In genomic region chr1:150551784-150552691, GRCh38 we compare ENCODE assay signal across 1 cellular context.
A peak's percentile ranks its signal among the peaks of the same experiment; 100 is the strongest.
TF ChIP-seq lines count a peak whose summit lies in the region.

No MANE protein-coding gene starts in this region.

TF ChIP-seq in K562, 482 proteins besides CTCF, POLR2A, EP300 and RAD21 (continued from another document and continues in another):
- TF ChIP-seq, protein P1, sequence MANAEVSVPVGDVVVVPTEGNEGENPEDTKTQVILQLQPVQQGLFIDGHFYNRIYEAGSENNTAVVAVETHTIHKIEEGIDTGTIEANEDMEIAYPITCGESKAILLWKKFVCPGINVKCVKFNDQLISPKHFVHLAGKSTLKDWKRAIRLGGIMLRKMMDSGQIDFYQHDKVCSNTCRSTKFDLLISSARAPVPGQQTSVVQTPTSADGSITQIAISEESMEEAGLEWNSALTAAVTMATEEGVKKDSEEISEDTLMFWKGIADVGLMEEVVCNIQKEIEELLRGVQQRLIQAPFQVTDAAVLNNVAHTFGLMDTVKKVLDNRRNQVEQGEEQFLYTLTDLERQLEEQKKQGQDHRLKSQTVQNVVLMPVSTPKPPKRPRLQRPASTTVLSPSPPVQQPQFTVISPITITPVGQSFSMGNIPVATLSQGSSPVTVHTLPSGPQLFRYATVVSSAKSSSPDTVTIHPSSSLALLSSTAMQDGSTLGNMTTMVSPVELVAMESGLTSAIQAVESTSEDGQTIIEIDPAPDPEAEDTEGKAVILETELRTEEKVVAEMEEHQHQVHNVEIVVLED (CRISPR knock-in tag; IDR thresholded peaks at IDR 0.05), result no peak
- TF ChIP-seq ZNF134 (CRISPR knock-in tag; conservative IDR thresholded peaks at IDR 0.05) (no peak), RFX7 (CRISPR knock-in tag; IDR thresholded peaks at IDR 0.05) (no peak), SMARCE1 (IDR thresholded peaks at IDR 0.05) (peak; percentile 89), ARID3B (CRISPR knock-in tag; IDR thresholded peaks at IDR 0.05; ENCODE audit: borderline replicate concordance) (no peak), RFX1 (IDR thresholded peaks at IDR 0.05) (no peak), UBTF (IDR thresholded peaks at IDR 0.05; ENCODE audit: borderline replicate concordance in 1 of 2, low read depth in 2 of 2, low read length in 2 of 2) (peak in 1 of 2 experiments; percentile 56; a peak in 1 of 4 replicates), RBFOX2 (IDR thresholded peaks at IDR 0.05; ENCODE audit: low read depth, low read length) (peak; percentile 17; the same call in 1 of the 2 replicates), CXXC5 (CRISPR knock-in tag; IDR thresholded peaks at IDR 0.05) (peak; percentile 52; the same call in 1 of the 2 replicates), BRCA1 (IDR thresholded peaks at IDR 0.05) (no peak), BRCA1 (CRISPR knock-in tag; IDR thresholded peaks at IDR 0.05) (no peak), KDM5B (IDR thresholded peaks at IDR 0.05; ENCODE audit: insufficient replicate concordance, low read depth, low read length) (peak; percentile 29), TRIM24 (IDR thresholded peaks at IDR 0.05) (peak; percentile 21 to 59; a peak in 3 of 4 replicates), BRD4 (IDR thresholded peaks at IDR 0.05) (no peak), DPF2 (IDR thresholded peaks at IDR 0.05) (peak; percentile 90), RBM14 (IDR thresholded peaks at IDR 0.05; ENCODE audit: borderline replicate concordance, insufficient read depth, low read depth, low read length) (no peak), TGIF2 (CRISPR knock-in tag; IDR thresholded peaks at IDR 0.05) (no peak), SMAD3 (CRISPR knock-in tag; conservative IDR thresholded peaks at IDR 0.05) (no peak), ZNF224 (CRISPR knock-in tag; IDR thresholded peaks at IDR 0.05) (no peak), NR2F6 (CRISPR knock-in tag; IDR thresholded peaks at IDR 0.05) (no peak), MED1 (CRISPR knock-in tag; IDR thresholded peaks at IDR 0.05; ENCODE audit: borderline replicate concordance) (no peak), TOE1 (IDR thresholded peaks at IDR 0.05; ENCODE audit: borderline replicate concordance) (peak; percentile 37; the same call in 1 of the 2 replicates), TOE1 (CRISPR knock-in tag; IDR thresholded peaks at IDR 0.05; ENCODE audit: borderline replicate concordance, low read depth) (no peak), TAF9B (IDR thresholded peaks at IDR 0.05; ENCODE audit: partially characterized antibody) (no peak), ZBTB12 (CRISPR knock-in tag; IDR thresholded peaks at IDR 0.05) (no peak), MTA1 (IDR thresholded peaks at IDR 0.05; ENCODE audit: borderline replicate concordance) (no peak; the same call in 1 of the 2 replicates), ZNF212 (CRISPR knock-in tag; IDR thresholded peaks at IDR 0.05) (no peak), SFPQ (IDR thresholded peaks at IDR 0.05; ENCODE audit: low read depth, low read length) (no peak), HSF4 (CRISPR knock-in tag; IDR thresholded peaks at IDR 0.05; ENCODE audit: borderline replicate concordance) (no peak), GTF2E2 (tag; IDR thresholded peaks at IDR 0.05) (no peak), CEBPG (CRISPR knock-in tag; IDR thresholded peaks at IDR 0.05) (peak; percentile 97), CEBPG (tag; conservative IDR thresholded peaks at IDR 0.05 in 1 of 2, IDR thresholded peaks at IDR 0.05 in 1 of 2) (peak; percentile 96), ARHGAP35 (IDR thresholded peaks at IDR 0.05; ENCODE audit: partially characterized antibody) (no peak), RAD51 (IDR thresholded peaks at IDR 0.05; ENCODE audit: borderline replicate concordance, low read depth) (no peak), SP2 (IDR thresholded peaks at IDR 0.05; ENCODE audit: extremely low read depth, low read depth, low read length, poor library complexity, severe bottlenecking) (no peak)
- TF ChIP-seq, protein P2, sequence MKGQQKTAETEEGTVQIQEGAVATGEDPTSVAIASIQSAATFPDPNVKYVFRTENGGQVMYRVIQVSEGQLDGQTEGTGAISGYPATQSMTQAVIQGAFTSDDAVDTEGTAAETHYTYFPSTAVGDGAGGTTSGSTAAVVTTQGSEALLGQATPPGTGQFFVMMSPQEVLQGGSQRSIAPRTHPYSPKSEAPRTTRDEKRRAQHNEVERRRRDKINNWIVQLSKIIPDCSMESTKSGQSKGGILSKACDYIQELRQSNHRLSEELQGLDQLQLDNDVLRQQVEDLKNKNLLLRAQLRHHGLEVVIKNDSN (CRISPR knock-in tag; IDR thresholded peaks at IDR 0.05), result no peak
- TF ChIP-seq, protein P3, sequence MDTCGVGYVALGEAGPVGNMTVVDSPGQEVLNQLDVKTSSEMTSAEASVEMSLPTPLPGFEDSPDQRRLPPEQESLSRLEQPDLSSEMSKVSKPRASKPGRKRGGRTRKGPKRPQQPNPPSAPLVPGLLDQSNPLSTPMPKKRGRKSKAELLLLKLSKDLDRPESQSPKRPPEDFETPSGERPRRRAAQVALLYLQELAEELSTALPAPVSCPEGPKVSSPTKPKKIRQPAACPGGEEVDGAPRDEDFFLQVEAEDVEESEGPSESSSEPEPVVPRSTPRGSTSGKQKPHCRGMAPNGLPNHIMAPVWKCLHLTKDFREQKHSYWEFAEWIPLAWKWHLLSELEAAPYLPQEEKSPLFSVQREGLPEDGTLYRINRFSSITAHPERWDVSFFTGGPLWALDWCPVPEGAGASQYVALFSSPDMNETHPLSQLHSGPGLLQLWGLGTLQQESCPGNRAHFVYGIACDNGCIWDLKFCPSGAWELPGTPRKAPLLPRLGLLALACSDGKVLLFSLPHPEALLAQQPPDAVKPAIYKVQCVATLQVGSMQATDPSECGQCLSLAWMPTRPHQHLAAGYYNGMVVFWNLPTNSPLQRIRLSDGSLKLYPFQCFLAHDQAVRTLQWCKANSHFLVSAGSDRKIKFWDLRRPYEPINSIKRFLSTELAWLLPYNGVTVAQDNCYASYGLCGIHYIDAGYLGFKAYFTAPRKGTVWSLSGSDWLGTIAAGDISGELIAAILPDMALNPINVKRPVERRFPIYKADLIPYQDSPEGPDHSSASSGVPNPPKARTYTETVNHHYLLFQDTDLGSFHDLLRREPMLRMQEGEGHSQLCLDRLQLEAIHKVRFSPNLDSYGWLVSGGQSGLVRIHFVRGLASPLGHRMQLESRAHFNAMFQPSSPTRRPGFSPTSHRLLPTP (IDR thresholded peaks at IDR 0.05; ENCODE audit: borderline replicate concordance, extremely low read depth, insufficient read length), result no peak
- TF ChIP-seq, protein P4, sequence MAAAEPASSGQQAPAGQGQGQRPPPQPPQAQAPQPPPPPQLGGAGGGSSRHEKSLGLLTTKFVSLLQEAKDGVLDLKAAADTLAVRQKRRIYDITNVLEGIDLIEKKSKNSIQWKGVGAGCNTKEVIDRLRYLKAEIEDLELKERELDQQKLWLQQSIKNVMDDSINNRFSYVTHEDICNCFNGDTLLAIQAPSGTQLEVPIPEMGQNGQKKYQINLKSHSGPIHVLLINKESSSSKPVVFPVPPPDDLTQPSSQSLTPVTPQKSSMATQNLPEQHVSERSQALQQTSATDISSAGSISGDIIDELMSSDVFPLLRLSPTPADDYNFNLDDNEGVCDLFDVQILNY (CRISPR knock-in tag; IDR thresholded peaks at IDR 0.05), result no peak
- TF ChIP-seq, protein P5, sequence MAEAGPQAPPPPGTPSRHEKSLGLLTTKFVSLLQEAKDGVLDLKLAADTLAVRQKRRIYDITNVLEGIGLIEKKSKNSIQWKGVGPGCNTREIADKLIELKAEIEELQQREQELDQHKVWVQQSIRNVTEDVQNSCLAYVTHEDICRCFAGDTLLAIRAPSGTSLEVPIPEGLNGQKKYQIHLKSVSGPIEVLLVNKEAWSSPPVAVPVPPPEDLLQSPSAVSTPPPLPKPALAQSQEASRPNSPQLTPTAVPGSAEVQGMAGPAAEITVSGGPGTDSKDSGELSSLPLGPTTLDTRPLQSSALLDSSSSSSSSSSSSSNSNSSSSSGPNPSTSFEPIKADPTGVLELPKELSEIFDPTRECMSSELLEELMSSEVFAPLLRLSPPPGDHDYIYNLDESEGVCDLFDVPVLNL (CRISPR knock-in tag; IDR thresholded peaks at IDR 0.05; ENCODE audit: low read depth), result no peak
- TF ChIP-seq, protein P6, sequence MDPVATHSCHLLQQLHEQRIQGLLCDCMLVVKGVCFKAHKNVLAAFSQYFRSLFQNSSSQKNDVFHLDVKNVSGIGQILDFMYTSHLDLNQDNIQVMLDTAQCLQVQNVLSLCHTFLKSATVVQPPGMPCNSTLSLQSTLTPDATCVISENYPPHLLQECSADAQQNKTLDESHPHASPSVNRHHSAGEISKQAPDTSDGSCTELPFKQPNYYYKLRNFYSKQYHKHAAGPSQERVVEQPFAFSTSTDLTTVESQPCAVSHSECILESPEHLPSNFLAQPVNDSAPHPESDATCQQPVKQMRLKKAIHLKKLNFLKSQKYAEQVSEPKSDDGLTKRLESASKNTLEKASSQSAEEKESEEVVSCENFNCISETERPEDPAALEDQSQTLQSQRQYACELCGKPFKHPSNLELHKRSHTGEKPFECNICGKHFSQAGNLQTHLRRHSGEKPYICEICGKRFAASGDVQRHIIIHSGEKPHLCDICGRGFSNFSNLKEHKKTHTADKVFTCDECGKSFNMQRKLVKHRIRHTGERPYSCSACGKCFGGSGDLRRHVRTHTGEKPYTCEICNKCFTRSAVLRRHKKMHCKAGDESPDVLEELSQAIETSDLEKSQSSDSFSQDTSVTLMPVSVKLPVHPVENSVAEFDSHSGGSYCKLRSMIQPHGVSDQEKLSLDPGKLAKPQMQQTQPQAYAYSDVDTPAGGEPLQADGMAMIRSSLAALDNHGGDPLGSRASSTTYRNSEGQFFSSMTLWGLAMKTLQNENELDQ (CRISPR knock-in tag; IDR thresholded peaks at IDR 0.05; ENCODE audit: borderline replicate concordance), result no peak
- TF ChIP-seq, protein P7, sequence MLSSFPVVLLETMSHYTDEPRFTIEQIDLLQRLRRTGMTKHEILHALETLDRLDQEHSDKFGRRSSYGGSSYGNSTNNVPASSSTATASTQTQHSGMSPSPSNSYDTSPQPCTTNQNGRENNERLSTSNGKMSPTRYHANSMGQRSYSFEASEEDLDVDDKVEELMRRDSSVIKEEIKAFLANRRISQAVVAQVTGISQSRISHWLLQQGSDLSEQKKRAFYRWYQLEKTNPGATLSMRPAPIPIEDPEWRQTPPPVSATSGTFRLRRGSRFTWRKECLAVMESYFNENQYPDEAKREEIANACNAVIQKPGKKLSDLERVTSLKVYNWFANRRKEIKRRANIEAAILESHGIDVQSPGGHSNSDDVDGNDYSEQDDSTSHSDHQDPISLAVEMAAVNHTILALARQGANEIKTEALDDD (IDR thresholded peaks at IDR 0.05), result peak; percentile 54; the same call in 1 of the 2 replicates
- TF ChIP-seq, protein P8, sequence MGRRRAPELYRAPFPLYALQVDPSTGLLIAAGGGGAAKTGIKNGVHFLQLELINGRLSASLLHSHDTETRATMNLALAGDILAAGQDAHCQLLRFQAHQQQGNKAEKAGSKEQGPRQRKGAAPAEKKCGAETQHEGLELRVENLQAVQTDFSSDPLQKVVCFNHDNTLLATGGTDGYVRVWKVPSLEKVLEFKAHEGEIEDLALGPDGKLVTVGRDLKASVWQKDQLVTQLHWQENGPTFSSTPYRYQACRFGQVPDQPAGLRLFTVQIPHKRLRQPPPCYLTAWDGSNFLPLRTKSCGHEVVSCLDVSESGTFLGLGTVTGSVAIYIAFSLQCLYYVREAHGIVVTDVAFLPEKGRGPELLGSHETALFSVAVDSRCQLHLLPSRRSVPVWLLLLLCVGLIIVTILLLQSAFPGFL (CRISPR knock-in tag; IDR thresholded peaks at IDR 0.05), result no peak
